In the genomic region with DNA sequence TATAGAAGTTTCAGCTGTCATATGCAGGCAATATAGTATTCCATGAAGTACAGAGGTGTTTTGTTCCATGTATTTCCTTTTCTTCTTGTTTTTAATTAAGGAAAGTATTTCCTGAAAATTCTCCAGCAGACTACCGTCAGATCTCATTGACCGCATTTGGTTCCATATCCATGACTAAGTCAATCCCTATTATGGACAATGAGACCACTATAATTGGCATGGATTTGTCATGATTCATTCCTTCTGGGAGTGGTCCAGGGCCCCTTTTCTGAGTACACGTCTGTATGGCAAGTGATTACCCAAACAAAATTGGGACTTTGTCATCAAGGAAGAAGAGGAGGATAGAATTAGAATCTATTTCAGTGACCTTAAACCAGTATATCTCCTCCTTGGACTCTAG, we compare ENCODE assay signal across 23 cellular contexts.
"Had no signal": no experiment of that assay in that cellular context is flagged by ENCODE, and none has a peak within 500 bp of the region (broad histone marks: within the 10 kb centered on the region; RNA-seq: fewer than 3 reads in every experiment).

No MANE protein-coding gene starts in this region.

- H3K27me3 Mint-ChIP-seq: naive B cell; progenitor cell of endocrine pancreas; stimulated activated memory B cell treated with anti-CD40 and anti-IgM and Interleukin-4, amounts not matched to agents 10 μg/mL and 1 μg/mL and 100 μg/mL, for 72 hours had no signal

- ATAC-seq: foreskin keratinocyte; left cardiac atrium; lower lobe of right lung; pancreas; right cardiac atrium; stimulated activated memory B cell treated with anti-CD40 and anti-IgM and Interleukin-4, amounts not matched to agents 10 μg/mL and 1 μg/mL and 100 μg/mL, for 72 hours had no signal

- H3K27ac Mint-ChIP-seq: endodermal cell; naive B cell; nephron; progenitor cell of endocrine pancreas; stimulated activated memory B cell treated with anti-CD40 and anti-IgM and Interleukin-4, amounts not matched to agents 10 μg/mL and 1 μg/mL and 100 μg/mL, for 72 hours had no signal

- H3K4me3 Mint-ChIP-seq: endodermal cell; naive B cell; nephron; stimulated activated memory B cell treated with anti-CD40 and anti-IgM and Interleukin-4, amounts not matched to agents 10 μg/mL and 1 μg/mL and 100 μg/mL, for 72 hours had no signal

- DNase-seq: effector CD4-positive, alpha-beta T cell; endodermal cell; foreskin keratinocyte; kidney; left cardiac atrium; left ventricle myocardium inferior; lower lobe of right lung; mesendoderm; naive B cell; occipital lobe; pancreas; right cardiac atrium; stimulated activated CD4-positive, alpha-beta T cell treated with anti-CD3 and anti-CD28 coated beads, Interleukin-15, amount 100 ng/mL, for 24 hours; stimulated activated CD4-positive, alpha-beta T cell treated with anti-CD3 and anti-CD28 coated beads, Interleukin-1b, Interleukin-23, amount 100 ng/mL, for 48 hours; stimulated activated CD4-positive, alpha-beta T cell treated with anti-CD3 and anti-CD28 coated beads, Interleukin-4, amount 100 ng/mL, for 24 hours; stomach; substantia nigra; transverse colon had no signal

- H3K27ac ChIP-seq: coronary artery, foreskin keratinocyte, left ventricle myocardium inferior, lower lobe of right lung, pancreas, stomach, thoracic aorta, transverse colon had no signal

- H3K9me3 Mint-ChIP-seq: endodermal cell; naive B cell; stimulated activated memory B cell treated with anti-CD40 and anti-IgM and Interleukin-4, amounts not matched to agents 10 μg/mL and 1 μg/mL and 100 μg/mL, for 72 hours had no signal

- FAIRE-seq: kidney, pancreas had no signal

- H3K27me3 ChIP-seq: foreskin keratinocyte, pancreas, stomach, transverse colon had no signal

- H3K36me3 Mint-ChIP-seq: naive B cell; stimulated activated memory B cell treated with anti-CD40 and anti-IgM and Interleukin-4, amounts not matched to agents 10 μg/mL and 1 μg/mL and 100 μg/mL, for 72 hours had no signal

- H3K36me3 ChIP-seq: left ventricle myocardium inferior, lower lobe of right lung, pancreas, stomach, thoracic aorta, transverse colon had no signal

- H3K4me3 ChIP-seq: coronary artery, left ventricle myocardium inferior, lower lobe of right lung, pancreas, stomach, thoracic aorta, transverse colon had no signal

- H3K4me1 Mint-ChIP-seq: stimulated activated memory B cell treated with anti-CD40 and anti-IgM and Interleukin-4, amounts not matched to agents 10 μg/mL and 1 μg/mL and 100 μg/mL, for 72 hours had no signal

- H3K4me1 ChIP-seq: foreskin keratinocyte, left ventricle myocardium inferior, lower lobe of right lung, pancreas, stomach, transverse colon had no signal

- H3K9me3 ChIP-seq: left ventricle myocardium inferior, lower lobe of right lung, pancreas, stomach, thoracic aorta, transverse colon had no signal
